20 cellular contexts compared by ENCODE assay signal in the genomic region with DNA sequence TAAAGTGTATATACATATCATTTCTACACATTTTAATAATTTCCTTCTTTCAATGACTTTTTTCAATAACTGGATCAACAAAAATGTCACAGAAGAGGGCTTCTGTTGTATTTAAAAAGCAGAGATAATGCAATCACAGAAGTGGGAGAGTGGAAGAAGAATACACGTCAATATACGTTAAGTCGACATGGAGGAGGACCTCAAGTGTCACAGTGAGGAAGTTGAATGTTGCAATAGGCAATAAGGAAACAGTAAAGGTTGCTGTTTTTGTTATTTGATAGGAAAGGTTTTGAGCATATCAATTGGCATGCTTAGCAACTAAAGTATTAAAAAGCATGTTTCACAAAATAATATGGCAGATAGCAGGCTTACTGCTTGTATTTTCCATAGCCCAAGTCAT.
"Had no signal": no experiment of that assay in that cellular context is flagged by ENCODE, and none has a peak within 500 bp of the region (broad histone marks: within the 10 kb centered on the region; RNA-seq: fewer than 3 reads in every experiment).

No MANE protein-coding gene starts in this region.

- H3K9me3 ChIP-seq: pancreas, thyroid gland had no signal

- H3K36me3 ChIP-seq: neural progenitor cell, pancreas, suprapubic skin, thyroid gland had no signal

- H3K27ac ChIP-seq: dorsolateral prefrontal cortex, hepatocyte, neural progenitor cell, pancreas, suprapubic skin, thyroid gland had no signal

- ATAC-seq: left colon; left ventricle myocardium superior; natural killer cell treated with Interleukin-12 subunit alpha and Interleukin-12 subunit beta and Interleukin-15 and Interleukin-18, amount 100 ng/mL, for 72 hours; pancreas; right cardiac atrium; stimulated activated naive CD8-positive, alpha-beta T cell treated with anti-CD3 and anti-CD28 coated beads, Interleukin-15, Interleukin-2, amounts not matched to agents 100 U/mL and 50 U/mL, for 24 hours had no signal

- H3K27me3 ChIP-seq: dorsolateral prefrontal cortex, hepatocyte, neural progenitor cell, pancreas, suprapubic skin, thyroid gland had no signal

- H3K4me3 ChIP-seq: dorsolateral prefrontal cortex, hepatocyte, lung, neural progenitor cell, pancreas, smooth muscle cell, suprapubic skin, thyroid gland had no signal

- H3K4me1 ChIP-seq: neural progenitor cell, pancreas, suprapubic skin, thyroid gland had no signal

- DNase-seq: dorsolateral prefrontal cortex; effector CD8-positive, alpha-beta T cell; foreskin melanocyte; head of caudate nucleus; left colon; left ventricle myocardium superior; mesenchymal stem cell; midbrain; nucleus accumbens; pancreas; right cardiac atrium; stimulated activated CD4-positive, alpha-beta T cell treated with anti-CD3 and anti-CD28 coated beads, Interleukin-2, amount 100 ng/mL, for 48 hours; stimulated activated naive CD8-positive, alpha-beta T cell treated with anti-CD3 and anti-CD28 coated beads, Interleukin-15, Interleukin-2, amounts not matched to agents 100 U/mL and 50 U/mL, for 24 hours; thyroid gland had no signal
